In genomic region chr1:19317126-19317910, GRCh38 we compare ENCODE assay signal across 2 cellular contexts.
TF ChIP-seq lines count a peak whose summit lies in the region.

No MANE protein-coding gene starts in this region.

TF ChIP-seq in GM12891, 5 proteins besides CTCF, POLR2A, EP300 and RAD21:
- TF ChIP-seq PAX5 (IDR thresholded peaks at IDR 0.05; ENCODE audit: insufficient read depth, low read length, severe bottlenecking) (no peak), TAF1 (IDR thresholded peaks at IDR 0.05; ENCODE audit: low read depth, low read length) (no peak), SPI1 (IDR thresholded peaks at IDR 0.05; ENCODE audit: low read depth, low read length) (no peak), POLR2AphosphoS5 (IDR thresholded peaks at IDR 0.05; ENCODE audit: low read depth, low read length) (no peak), POU2F2 (IDR thresholded peaks at IDR 0.05; ENCODE audit: low read depth, low read length) (no peak)

TF ChIP-seq in H1, 55 proteins besides CTCF, POLR2A, EP300 and RAD21:
- TF ChIP-seq RBBP5 (IDR thresholded peaks at IDR 0.05; ENCODE audit: borderline replicate concordance, low read depth, low read length) (no peak), SIX5 (IDR thresholded peaks at IDR 0.05; ENCODE audit: low read depth, low read length) (no peak), POLR2AphosphoS5 (IDR thresholded peaks at IDR 0.05; ENCODE audit: low read depth, low read length) (no peak), JUND (IDR thresholded peaks at IDR 0.05; ENCODE audit: low read length) (no peak), CHD1 (IDR thresholded peaks at IDR 0.05; ENCODE audit: low read depth, low read length) (no peak), JUN (IDR thresholded peaks at IDR 0.05; ENCODE audit: low read depth, low read length) (no peak), NRF1 (IDR thresholded peaks at IDR 0.05; ENCODE audit: low read depth, low read length) (no peak), HDAC6 (IDR thresholded peaks at IDR 0.05; ENCODE audit: low read depth, low read length) (no peak), KDM5A (IDR thresholded peaks at IDR 0.05; ENCODE audit: low read length) (no peak), CHD2 (IDR thresholded peaks at IDR 0.05; ENCODE audit: low read length) (no peak), BACH1 (IDR thresholded peaks at IDR 0.05; ENCODE audit: low read length) (no peak), SRF (IDR thresholded peaks at IDR 0.05; ENCODE audit: low read depth, low read length) (no peak), BRCA1 (IDR thresholded peaks at IDR 0.05; ENCODE audit: low read depth, low read length) (no peak)
